8 cellular contexts compared by ENCODE assay signal in genomic region chr15:74995779-74996765, GRCh38. TPM values are rescaled to one million over a fixed set of nuclear protein-coding genes. Genes with fewer than 3 reads are reported as not detected.
A peak's percentile ranks its signal among the peaks of the same experiment; 100 is the strongest.
DNase-seq lines count a peak whose midpoint lies in the region; TF ChIP-seq lines count a peak whose summit lies in the region.

No MANE protein-coding gene starts in this region.

- no peaks in the 10 kb centered on the region for H3K9me3 ChIP-seq in mucosa of rectum (ENCODE audit: control insufficient read depth in 2 of 2, low read length in 2 of 2)
- H3K9me3 ChIP-seq in uterus = no peaks in the 10 kb centered on the region

- H3K36me3 ChIP-seq in mucosa of rectum (ENCODE audit: control insufficient read depth in 2 of 2, insufficient read depth in 2 of 2, low read length in 2 of 2) = no peaks in the 10 kb centered on the region
- H3K36me3 ChIP-seq in uterus = no peaks in the 10 kb centered on the region

- no peak overlapping the region for H3K27ac ChIP-seq in mucosa of rectum (ENCODE audit: low read depth in 2 of 2, low read length in 2 of 2)
- no peak overlapping the region for H3K27ac ChIP-seq in uterus

- H3K27me3 Mint-ChIP-seq in dendritic cell treated with granulocyte-macrophage colony-stimulating factor and Interleukin-4, amounts not matched to agents 40 ng/mL and 50 ng/mL, for 4 days = peaks cover 43% of the 10 kb centered on the region

- H3K4me3 ChIP-seq in mucosa of rectum (ENCODE audit: low read length in 2 of 2) (peak overlapping the region; percentile 75 to 76), uterus (peak overlapping the region; percentile 45 to 55)

- H3K4me1 ChIP-seq in mucosa of rectum (ENCODE audit: control insufficient read depth in 2 of 2, insufficient read depth in 2 of 2, low read length in 2 of 2) (peaks cover 3 to 10% of the 10 kb centered on the region in 2 donors), uterus (peaks cover 0 to 7% of the 10 kb centered on the region in 2 donors)

- H3K27ac Mint-ChIP-seq in dendritic cell treated with granulocyte-macrophage colony-stimulating factor and Interleukin-4, amounts not matched to agents 40 ng/mL and 50 ng/mL, for 4 days = no peak overlapping the region

- H3K36me3 Mint-ChIP-seq in dendritic cell treated with granulocyte-macrophage colony-stimulating factor and Interleukin-4, amounts not matched to agents 40 ng/mL and 50 ng/mL, for 4 days (ENCODE audit: low read depth) = no peaks in the 10 kb centered on the region

- peak; percentile 56 for DNase-seq in NCI-H345 (lab: John Stamatoyannopoulos, UW)
- DNase-seq in NCI-H345 treated with DMSO at 0.1 percent for 48 hours (lab: John Stamatoyannopoulos, UW; ENCODE audit: unreplicated experiment) = no peak
- peak; percentile 92 for DNase-seq in NCI-H82 (lab: John Stamatoyannopoulos, UW)
- no peak for DNase-seq in uterus
- DNase-seq in stimulated activated CD4-positive, alpha-beta T cell treated with anti-CD3 and anti-CD28 coated beads, Interleukin-4, amount 100 ng/mL, for 1 hour = no peak
- DNase-seq in NCI-H2196 treated with DMSO at 0.1 percent for 48 hours (lab: John Stamatoyannopoulos, UW; ENCODE audit: unreplicated experiment) = no peak

- TF ChIP-seq POLR2A in uterus (IDR thresholded peaks at IDR 0.05) = no peak

- no peaks in the 10 kb centered on the region for H3K9me3 Mint-ChIP-seq in dendritic cell treated with granulocyte-macrophage colony-stimulating factor and Interleukin-4, amounts not matched to agents 40 ng/mL and 50 ng/mL, for 4 days

- H3K4me3 Mint-ChIP-seq in dendritic cell treated with granulocyte-macrophage colony-stimulating factor and Interleukin-4, amounts not matched to agents 40 ng/mL and 50 ng/mL, for 4 days = peak overlapping the region; percentile 53

- H3K27me3 ChIP-seq in mucosa of rectum (ENCODE audit: control insufficient read depth in 2 of 2, insufficient read depth in 2 of 2, low read length in 2 of 2) (peaks cover 3 to 8% of the 10 kb centered on the region in 2 donors), uterus (no peaks in the 10 kb centered on the region)

- intact Hi-C loops in dendritic cell treated with granulocyte-macrophage colony-stimulating factor and Interleukin-4, amounts not matched to agents 40 ng/mL and 50 ng/mL, for 4 days (cut with micrococcal nuclease) = loop anchor here (1.0 kb wide), 1 partner anchor 27 kb away; the partner anchor contains the start of gene PPCDC
- intact Hi-C loops in uterus (cut with DNase I; ENCODE audit: low total_unique reads) = no loop called here

- peak overlapping the region in 1 of 2 donors; percentile 60 for H3K9ac ChIP-seq in mucosa of rectum (ENCODE audit: low read depth in 1 of 2, low read length in 2 of 2)

- no peak for TF ChIP-seq CTCF in uterus (IDR thresholded peaks at IDR 0.05)

- peaks cover 23% of the 10 kb centered on the region for H3K4me1 Mint-ChIP-seq in dendritic cell treated with granulocyte-macrophage colony-stimulating factor and Interleukin-4, amounts not matched to agents 40 ng/mL and 50 ng/mL, for 4 days (ENCODE audit: low read depth)

RNA-seq across cellular contexts. Expression of gene SCAMP5, which starts 0.7 kb away (rescaled TPM):
- total RNA-seq in uterus = 1 to 10 TPM in 3 of 4 donors, under 1 TPM in 1; 0.29 to 6.6 (median 1.9) TPM

RNA-seq across cellular contexts. Expression of gene PPCDC, which starts 27.3 kb away (rescaled TPM):
- total RNA-seq in uterus = 10 to 100 TPM in 2 of 4 donors, 1 to 10 TPM in 2; 1.2 to 22.8 (median 6.9) TPM

RNA-seq across cellular contexts. Expression of gene RPP25, which starts 39.5 kb away (rescaled TPM):
- total RNA-seq in uterus = 10 to 100 TPM in 1 of 4 donors, 1 to 10 TPM in 3; 3.0 to 16.8 (median 7.0) TPM

RNA-seq across cellular contexts. Expression of gene COX5A, which starts 58.2 kb away (rescaled TPM):
- 10 to 100 TPM in 3 of 4 donors, 1 to 10 TPM in 1; 9.0 to 84.1 (median 46.6) TPM for total RNA-seq in uterus

Comparison
In these comparisons a context has a peak if more than half of its experiments do, and no peak if none do; other contexts are left out.
1. DNase-seq: peak in NCI-H345 (single experiment) and NCI-H82 (single experiment); none in NCI-H345 treated with DMSO at 0.1 percent for 48 hours (single experiment), uterus (0 of 2), stimulated activated CD4-positive, alpha-beta T cell treated with anti-CD3 and anti-CD28 coated beads, Interleukin-4, amount 100 ng/mL, for 1 hour (single experiment) and NCI-H2196 treated with DMSO at 0.1 percent for 48 hours (single experiment).